Comparison of ENCODE assay signal across 8 cellular contexts in the genomic region with DNA sequence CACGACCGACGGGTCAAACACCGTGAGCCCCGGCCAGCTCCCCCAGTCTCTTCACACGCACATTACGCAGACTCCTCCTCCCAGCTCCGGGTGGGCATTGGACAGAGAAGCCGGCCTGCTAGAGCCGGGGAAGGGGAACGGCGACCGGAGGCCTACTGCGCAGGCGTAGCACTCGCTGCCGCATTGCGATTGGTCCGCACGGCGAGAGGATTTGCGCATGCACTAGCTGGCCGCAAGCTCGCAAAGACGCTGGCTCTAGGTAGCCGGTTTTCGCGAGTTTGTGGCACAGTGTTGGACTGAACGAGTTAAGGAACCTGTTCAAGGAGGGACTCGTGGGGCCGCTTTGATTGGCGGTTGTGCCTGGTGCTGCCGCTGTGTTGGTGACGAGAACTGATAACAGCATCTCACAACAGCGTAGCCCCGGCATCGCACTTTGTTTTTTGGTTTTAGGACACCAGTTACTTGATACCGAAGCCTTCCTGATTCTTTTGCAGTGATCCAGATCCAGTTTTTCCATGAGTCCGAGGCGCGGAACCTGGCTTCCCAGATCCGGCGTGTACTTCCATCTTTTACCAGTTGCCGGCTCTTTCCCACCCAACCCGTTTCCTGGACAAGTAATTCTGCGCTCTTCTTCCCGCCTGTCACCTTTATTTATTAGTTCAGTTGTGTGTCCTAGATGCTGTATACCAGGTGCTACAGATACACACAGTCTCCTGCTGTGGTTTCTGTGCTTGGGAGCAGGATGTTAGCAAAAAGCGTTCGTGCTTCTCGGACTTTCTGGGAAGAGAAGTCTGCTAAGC. TPM values are rescaled to one million over a fixed set of nuclear protein-coding genes. Genes with fewer than 3 reads are reported as not detected.
A peak's percentile ranks its signal among the peaks of the same experiment; 100 is the strongest.
DNase-seq lines count a peak whose midpoint lies in the region; ATAC-seq lines count a peak whose summit lies in the region.

TSS of gene AIFM1 (minus strand) at position 139 of the 800 bp plus-strand sequence. CDS start 185 bp downstream, outside the sequence.

- DNase-seq in NCI-H748 treated with DMSO at 0.1 percent for 48 hours (lab: John Stamatoyannopoulos, UW): peak; percentile 81
- peak; percentile 62 to 82 for DNase-seq in activated CD4-positive, alpha-beta T cell treated with anti-CD3 and anti-CD28 coated beads, Interleukin-2, amount 50 U/mL, for 24 hours (ENCODE audit: low read depth in 1 of 2, low spot score in 1 of 2)
- DNase-seq in left lobe of liver (ENCODE audit: low spot score): peak; percentile 94
- DNase-seq in stimulated activated CD4-positive, alpha-beta T cell treated with anti-CD3 and anti-CD28 coated beads, Interleukin-2, amount 100 ng/mL, for 4 hours (ENCODE audit: low read depth): peak; percentile 75

- peaks cover 0 to 7% (median 0%) of the 10 kb centered on the region in 11 experiments; a peak in 9 of 22 replicates for H3K9me3 ChIP-seq in BLaER1 treated with 17β-estradiol and CSF1 and Interleukin-3, amounts not matched to agents 10 nM and 100 nM (replicated peaks in 1 of 11)

- peaks cover 11% of the 10 kb centered on the region for H3K36me3 Mint-ChIP-seq in dendritic cell treated with granulocyte-macrophage colony-stimulating factor and Interleukin-4, amounts not matched to agents 40 ng/mL and 50 ng/mL, for 4 days (ENCODE audit: low read depth)

- H4K20me1 ChIP-seq in BLaER1 treated with 17β-estradiol and CSF1 and Interleukin-3, amounts not matched to agents 10 nM and 100 nM: peaks cover 0 to 17% (median 0%) of the 10 kb centered on the region in 11 experiments; a peak in 5 of 22 replicates

- H3K9me3 Mint-ChIP-seq in dendritic cell treated with granulocyte-macrophage colony-stimulating factor and Interleukin-4, amounts not matched to agents 40 ng/mL and 50 ng/mL, for 4 days: no peaks in the 10 kb centered on the region

- H3K27me3 ChIP-seq in BLaER1 treated with 17β-estradiol and CSF1 and Interleukin-3, amounts not matched to agents 10 nM and 100 nM: peaks cover 50 to 93% (median 77%) of the 10 kb centered on the region in 11 experiments

- ATAC-seq in GM19372 (IDR thresholded peaks at IDR 0.05; ENCODE audit: low read depth, unreplicated experiment): peak; percentile 88
- ATAC-seq in HG03558 (IDR thresholded peaks at IDR 0.05; ENCODE audit: extremely low read depth, unreplicated experiment): peak; percentile 83
- ATAC-seq in left lobe of liver: peak; percentile 93

- peak within 1 kb of the TSS; percentile 66 to 85 (median 75) for H3K4me2 ChIP-seq in BLaER1 treated with 17β-estradiol and CSF1 and Interleukin-3, amounts not matched to agents 10 nM and 100 nM

- peak within 1 kb of the TSS; percentile 61 to 77 (median 73) for H3K4me3 ChIP-seq in BLaER1 treated with 17β-estradiol and CSF1 and Interleukin-3, amounts not matched to agents 10 nM and 100 nM

- H3K27ac ChIP-seq in BLaER1 treated with 17β-estradiol and CSF1 and Interleukin-3, amounts not matched to agents 10 nM and 100 nM: peak within 1 kb of the TSS; percentile 71 to 85 (median 76); a peak in 21 of 22 replicates

- H3K4me1 Mint-ChIP-seq in dendritic cell treated with granulocyte-macrophage colony-stimulating factor and Interleukin-4, amounts not matched to agents 40 ng/mL and 50 ng/mL, for 4 days (ENCODE audit: low read depth): peaks cover 20% of the 10 kb centered on the region

- H3K9ac ChIP-seq in BLaER1 treated with 17β-estradiol and CSF1 and Interleukin-3, amounts not matched to agents 10 nM and 100 nM: peak within 1 kb of the TSS; percentile 72 to 84 (median 81)

- H3K27me3 Mint-ChIP-seq in dendritic cell treated with granulocyte-macrophage colony-stimulating factor and Interleukin-4, amounts not matched to agents 40 ng/mL and 50 ng/mL, for 4 days: no peaks in the 10 kb centered on the region

- peak within 1 kb of the TSS; percentile 90 for H3K27ac Mint-ChIP-seq in dendritic cell treated with granulocyte-macrophage colony-stimulating factor and Interleukin-4, amounts not matched to agents 40 ng/mL and 50 ng/mL, for 4 days

- intact Hi-C loops in dendritic cell treated with granulocyte-macrophage colony-stimulating factor and Interleukin-4, amounts not matched to agents 40 ng/mL and 50 ng/mL, for 4 days (cut with micrococcal nuclease): no loop called here

- peaks cover 11 to 42% (median 19%) of the 10 kb centered on the region in 10 experiments for H3K4me1 ChIP-seq in BLaER1 treated with 17β-estradiol and CSF1 and Interleukin-3, amounts not matched to agents 10 nM and 100 nM

- peak within 1 kb of the TSS; percentile 81 for H3K4me3 Mint-ChIP-seq in dendritic cell treated with granulocyte-macrophage colony-stimulating factor and Interleukin-4, amounts not matched to agents 40 ng/mL and 50 ng/mL, for 4 days

- H3K36me3 ChIP-seq in BLaER1 treated with 17β-estradiol and CSF1 and Interleukin-3, amounts not matched to agents 10 nM and 100 nM: no peaks in the 10 kb centered on the region

RNA-seq across cellular contexts. Expression of gene AIFM1, which starts in this region (rescaled TPM):
- 89.5 TPM for total RNA-seq in left lobe of liver

Comparison
In these comparisons a context has a peak if more than half of its experiments do, and no peak if none do; other contexts are left out.
1. Peak in every context shown above with its lines: DNase-seq, ATAC-seq, H3K4me3 ChIP-seq and H3K27ac ChIP-seq.